17 cellular contexts compared by ENCODE assay signal in the genomic region with DNA sequence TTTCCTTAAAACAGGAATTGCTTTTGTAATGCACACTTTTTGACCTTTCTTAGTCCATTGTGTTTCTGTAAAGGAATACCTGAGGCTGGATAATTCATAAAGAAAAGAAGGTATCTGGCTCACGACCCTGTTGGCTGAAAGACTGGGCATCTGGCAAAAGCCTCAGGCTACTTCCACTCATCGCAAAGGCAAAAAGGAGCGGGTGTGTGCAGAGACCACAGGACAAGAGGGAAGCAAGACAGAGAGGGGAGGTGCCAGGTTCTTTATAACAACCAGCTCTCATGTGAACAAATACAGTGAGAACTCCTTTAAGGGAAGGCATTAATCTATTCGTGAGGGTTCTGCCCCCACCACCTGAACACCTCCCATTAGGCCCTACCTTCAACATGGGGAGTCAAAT.
DNase-seq lines count a peak whose midpoint lies in the region; ATAC-seq and TF ChIP-seq lines count a peak whose summit lies in the region.
"Had no signal": no experiment of that assay in that cellular context is flagged by ENCODE, and none has a peak within 500 bp of the region (broad histone marks: within the 10 kb centered on the region; RNA-seq: fewer than 3 reads in every experiment).

No MANE protein-coding gene starts in this region.

- H3F3A ChIP-seq in GM23338 (replicated peaks; ENCODE audit: low read depth), result no peaks in the 10 kb centered on the region

- WGBS in trophoblast cell (ENCODE audit: extremely low coverage, insufficient coverage, insufficient read length), result no CpG with 5 or more reads among the region's 4 CpGs

- CTCF ChIA-PET in activated CD8-positive, alpha-beta memory T cell treated with anti-CD3 and anti-CD28 coated beads, Interleukin-2, amount 10 ng/mL, durations not matched to agents 7 days and 5 days (lab: Charles Lee), result interaction anchor here (0.7 to 1.6 kb wide), 4 partner anchors 11 to 147 kb away, joined by 3 to 4 read pairs (median 4); no protein-coding TSS in a partner anchor

- H3K27ac Mint-ChIP-seq in GM23338, result peak overlapping the region; percentile 76
- H3K27ac Mint-ChIP-seq in activated CD8-positive, alpha-beta memory T cell treated with anti-CD3 and anti-CD28 coated beads, Interleukin-2, amount 10 ng/mL, durations not matched to agents 7 days and 5 days, result no peak overlapping the region
- H3K27ac Mint-ChIP-seq: CD8-positive, alpha-beta memory T cell had no signal

- H3K14ac ChIP-seq in trophoblast cell (ENCODE audit: low read length), result no peak overlapping the region

- H4K8ac ChIP-seq in trophoblast cell (ENCODE audit: low read depth, low read length), result no peak overlapping the region

- peak; percentile 74 for ATAC-seq in GM23338
- no peak for ATAC-seq in activated CD8-positive, alpha-beta memory T cell treated with anti-CD3 and anti-CD28 coated beads, Interleukin-2, amount 10 ng/mL, durations not matched to agents 7 days and 5 days

- no peak overlapping the region for H3K23ac ChIP-seq in trophoblast cell (ENCODE audit: low read length)

- no peak overlapping the region for H3K4ac ChIP-seq in trophoblast cell (ENCODE audit: low read depth, low read length)

- H3K4me1 ChIP-seq in GM23338 (ENCODE audit: insufficient read depth), result peaks cover 25% of the 10 kb centered on the region
- H3K4me1 ChIP-seq in trophoblast cell (ENCODE audit: control insufficient read depth in 1 of 2, insufficient read depth in 2 of 2, low read length in 2 of 2), result no peaks in the 10 kb centered on the region
- H3K4me1 ChIP-seq: Peyer's patch had no signal

- TF ChIP-seq CTCF in GM23338 (conservative IDR thresholded peaks at IDR 0.05; ENCODE audit: low read depth in 2 of 2), result no peak

- no peaks in the 10 kb centered on the region; the same call in 1 of the 2 replicates for H3K9me2 ChIP-seq in GM23338 (ENCODE audit: insufficient read depth)
- H3K9me2 ChIP-seq: SK-N-SH had no signal

- peaks cover 24% of the 10 kb centered on the region for H3K4me1 Mint-ChIP-seq in GM23338
- no peaks in the 10 kb centered on the region for H3K4me1 Mint-ChIP-seq in activated CD8-positive, alpha-beta memory T cell treated with anti-CD3 and anti-CD28 coated beads, Interleukin-2, amount 10 ng/mL, durations not matched to agents 7 days and 5 days
- H3K4me1 Mint-ChIP-seq: CD8-positive, alpha-beta memory T cell had no signal

- H3K27me3 ChIP-seq in GM23338 (ENCODE audit: insufficient read depth), result no peaks in the 10 kb centered on the region
- H3K27me3 ChIP-seq in trophoblast cell (ENCODE audit: insufficient read depth, low read length), result no peaks in the 10 kb centered on the region
- H3K27me3 ChIP-seq: BLaER1, Peyer's patch had no signal

- H3K36me3 Mint-ChIP-seq in GM23338 (ENCODE audit: low read depth), result no peaks in the 10 kb centered on the region
- no peaks in the 10 kb centered on the region for H3K36me3 Mint-ChIP-seq in activated CD8-positive, alpha-beta memory T cell treated with anti-CD3 and anti-CD28 coated beads, Interleukin-2, amount 10 ng/mL, durations not matched to agents 7 days and 5 days
- H3K36me3 Mint-ChIP-seq: CD8-positive, alpha-beta memory T cell had no signal

- H3K79me2 ChIP-seq in GM23338 (replicated peaks; ENCODE audit: insufficient read depth) (no peaks in the 10 kb centered on the region), trophoblast cell (ENCODE audit: control insufficient read depth, insufficient read depth, low read length, poor library complexity) (no peaks in the 10 kb centered on the region)

- H2BK120ac ChIP-seq in trophoblast cell (ENCODE audit: insufficient read depth, low read length, poor library complexity), result peak overlapping the region; percentile 8

- no peak overlapping the region for H2AFZ ChIP-seq in GM23338
- no peak overlapping the region for H2AFZ ChIP-seq in trophoblast cell (ENCODE audit: insufficient read depth, low read length, poor library complexity)

- peak overlapping the region; percentile 30 for H3K4me2 ChIP-seq in GM23338
- H3K4me2 ChIP-seq in trophoblast cell (ENCODE audit: low read length), result no peak overlapping the region
- H3K4me2 ChIP-seq: BLaER1, SK-N-SH had no signal

- no peak overlapping the region for H4K12ac ChIP-seq in trophoblast cell (ENCODE audit: low read depth, low read length)

- no peak overlapping the region for H2BK12ac ChIP-seq in trophoblast cell (ENCODE audit: low read length)

- H3K4me3 Mint-ChIP-seq in GM23338, result no peak overlapping the region
- no peak overlapping the region for H3K4me3 Mint-ChIP-seq in activated CD8-positive, alpha-beta memory T cell treated with anti-CD3 and anti-CD28 coated beads, Interleukin-2, amount 10 ng/mL, durations not matched to agents 7 days and 5 days
- H3K4me3 Mint-ChIP-seq: CD8-positive, alpha-beta memory T cell had no signal

- no peak overlapping the region for H3K18ac ChIP-seq in trophoblast cell (ENCODE audit: low read length)

- no peaks in the 10 kb centered on the region for H3K9me3 ChIP-seq in trophoblast cell (ENCODE audit: insufficient read depth, low read depth, low read length)
- H3K9me3 ChIP-seq: Peyer's patch, SK-N-SH had no signal

- H3K9me3 Mint-ChIP-seq in GM23338, result no peaks in the 10 kb centered on the region
- H3K9me3 Mint-ChIP-seq in activated CD8-positive, alpha-beta memory T cell treated with anti-CD3 and anti-CD28 coated beads, Interleukin-2, amount 10 ng/mL, durations not matched to agents 7 days and 5 days (ENCODE audit: low read depth), result no peaks in the 10 kb centered on the region
- H3K9me3 Mint-ChIP-seq: CD8-positive, alpha-beta memory T cell had no signal

- H4K91ac ChIP-seq in trophoblast cell (ENCODE audit: low read depth, low read length), result no peak overlapping the region

- peaks cover 2% of the 10 kb centered on the region for H3K27me3 Mint-ChIP-seq in GM23338 (ENCODE audit: insufficient read depth, low read depth, poor library complexity)
- no peaks in the 10 kb centered on the region for H3K27me3 Mint-ChIP-seq in activated CD8-positive, alpha-beta memory T cell treated with anti-CD3 and anti-CD28 coated beads, Interleukin-2, amount 10 ng/mL, durations not matched to agents 7 days and 5 days

- peak; percentile 47 for DNase-seq in GM23338 (ENCODE audit: low spot score)
- peak; percentile 29 for DNase-seq in M059J (ENCODE audit: low read depth)
- DNase-seq in islet precursor cell, result peak; percentile 86
- no peak for DNase-seq in trophoblast cell
- DNase-seq in activated CD8-positive, alpha-beta memory T cell treated with anti-CD3 and anti-CD28 coated beads, Interleukin-2, amount 10 ng/mL, durations not matched to agents 7 days and 5 days, result no peak
- no peak for DNase-seq in SW 1271 (lab: John Stamatoyannopoulos, UW)
- no peak for DNase-seq in NCI-H446 (lab: John Stamatoyannopoulos, UW)
- DNase-seq: CD8-positive, alpha-beta memory T cell; Kasumi-1; NCI-H1436; NCI-H2029 treated with DMSO at 0.1 percent for 48 hours; NCI-H226; NCI-H526 treated with DMSO at 0.1 percent for 48 hours; Peyer's patch; Right ventricle myocardium superior; SK-N-SH had no signal

- H3K79me1 ChIP-seq in trophoblast cell (ENCODE audit: low read length), result peaks cover 3% of the 10 kb centered on the region

- no peak overlapping the region for H2BK5ac ChIP-seq in trophoblast cell (ENCODE audit: low read depth, low read length, poor library complexity)

- H3K4me3 ChIP-seq in GM23338 (no peak overlapping the region), trophoblast cell (ENCODE audit: low read depth, low read length) (no peak overlapping the region)
- H3K4me3 ChIP-seq: BLaER1, Peyer's patch had no signal

- no peak overlapping the region for H2AK5ac ChIP-seq in trophoblast cell (ENCODE audit: low read length)

- H3K36me3 ChIP-seq in GM23338 (ENCODE audit: insufficient read depth) (no peaks in the 10 kb centered on the region), trophoblast cell (ENCODE audit: control insufficient read depth in 1 of 2, insufficient read depth in 2 of 2, low read length in 2 of 2) (no peaks in the 10 kb centered on the region)
- H3K36me3 ChIP-seq: BLaER1, Peyer's patch had no signal

- H3K9ac ChIP-seq in trophoblast cell (ENCODE audit: low read length), result no peak overlapping the region
- H3K9ac ChIP-seq: BLaER1, SK-N-SH had no signal

- H3K27ac ChIP-seq in GM23338 (ENCODE audit: low read depth) (peak overlapping the region; percentile 9), trophoblast cell (ENCODE audit: low read depth, low read length) (peak overlapping the region; percentile 49)
- H3K27ac ChIP-seq: BLaER1, Peyer's patch had no signal

- H4K20me1 ChIP-seq in GM23338 (replicated peaks; ENCODE audit: insufficient read depth), result no peaks in the 10 kb centered on the region
- H4K20me1 ChIP-seq: BLaER1 had no signal

TF ChIP-seq in GM23338, 12 proteins besides CTCF, POLR2A, EP300 and RAD21 (continues in another document):
- TF ChIP-seq REST (IDR thresholded peaks at IDR 0.05; ENCODE audit: unreplicated experiment), result no peak

Comparison
In these comparisons a context has a peak if more than half of its experiments do, and no peak if none do; other contexts are left out.
1. DNase-seq: peak in GM23338 (single experiment), M059J (single experiment) and islet precursor cell (single experiment); none in trophoblast cell (0 of 2), activated CD8-positive, alpha-beta memory T cell treated with anti-CD3 and anti-CD28 coated beads, Interleukin-2, amount 10 ng/mL, durations not matched to agents 7 days and 5 days (single experiment), SW 1271 (0 of 2) and NCI-H446 (0 of 2).